19 cellular contexts compared by ENCODE assay signal in genomic region chr10:65265451-65265954, GRCh38.
DNase-seq lines count a peak whose midpoint lies in the region; ATAC-seq and TF ChIP-seq lines count a peak whose summit lies in the region.
"Had no signal": no experiment of that assay in that cellular context is flagged by ENCODE, and none has a peak within 500 bp of the region (broad histone marks: within the 10 kb centered on the region; RNA-seq: fewer than 3 reads in every experiment).

No MANE protein-coding gene starts in this region.

- no peak overlapping the region for H3K4me3 Mint-ChIP-seq in MCF 10A (ENCODE audit: unreplicated experiment)
- H3K4me3 Mint-ChIP-seq: B cell; CD4-positive, alpha-beta T cell; CD8-positive, alpha-beta T cell had no signal

- no peak overlapping the region for H3K9ac ChIP-seq in mammary epithelial cell (ENCODE audit: insufficient read depth, low read length)
- H3K9ac ChIP-seq: BLaER1 treated with 17β-estradiol and CSF1 and Interleukin-3, amounts not matched to agents 10 nM and 100 nM had no signal

- 52% methylated on average over 2 of the region's 2 CpGs for WGBS in mammary epithelial cell (ENCODE audit: low coverage, missing lambda C conversion rate)

- H3K4me2 ChIP-seq in mammary epithelial cell (ENCODE audit: insufficient read depth, low read depth, low read length) = no peak overlapping the region
- H3K4me2 ChIP-seq: A549; BLaER1 treated with 17β-estradiol and CSF1 and Interleukin-3, amounts not matched to agents 10 nM and 100 nM had no signal

- no peaks in the 10 kb centered on the region for H3K36me3 ChIP-seq in mammary epithelial cell (ENCODE audit: insufficient read depth, low read length)
- H3K36me3 ChIP-seq: BLaER1 treated with 17β-estradiol and CSF1 and Interleukin-3, amounts not matched to agents 10 nM and 100 nM had no signal

- dilution Hi-C loops in mammary epithelial cell (cut with HindIII; ENCODE audit: low sequenced_read_pairs) = no loop called here

- H3K79me2 ChIP-seq in mammary epithelial cell (ENCODE audit: insufficient read depth, low read length) = no peaks in the 10 kb centered on the region

- H3K9me3 Mint-ChIP-seq in MCF 10A (ENCODE audit: unreplicated experiment) = peaks cover 9% of the 10 kb centered on the region

- CTCF ChIA-PET in MCF 10A (lab: Yijun Ruan, JAX) = interaction anchor here (0.6 kb wide), 1 partner anchor 8 kb away, joined by 3 read pairs; no protein-coding TSS in a partner anchor
- CTCF ChIA-PET in mammary epithelial cell (lab: Charles Lee; ENCODE audit: low non-redundant PET) = no interaction called here

- no peaks in the 10 kb centered on the region for H4K20me1 ChIP-seq in mammary epithelial cell (ENCODE audit: insufficient read depth, low read length)
- H4K20me1 ChIP-seq: BLaER1 treated with 17β-estradiol and CSF1 and Interleukin-3, amounts not matched to agents 10 nM and 100 nM had no signal

- H3K4me3 ChIP-seq in mammary epithelial cell (replicated peaks in 1 of 3; ENCODE audit: insufficient read depth in 1 of 3, low read depth in 2 of 3, low read length in 3 of 3) (no peak overlapping the region), fibroblast of villous mesenchyme (ENCODE audit: low read depth, low read length) (no peak overlapping the region)
- H3K4me3 ChIP-seq: A549; BLaER1 treated with 17β-estradiol and CSF1 and Interleukin-3, amounts not matched to agents 10 nM and 100 nM; GM12878 had no signal

- no peaks in the 10 kb centered on the region for H3K27me3 ChIP-seq in mammary epithelial cell (ENCODE audit: insufficient read depth, low read length)
- H3K27me3 ChIP-seq: BLaER1 treated with 17β-estradiol and CSF1 and Interleukin-3, amounts not matched to agents 10 nM and 100 nM had no signal

- no peaks in the 10 kb centered on the region for H3K9me3 ChIP-seq in mammary epithelial cell (replicated peaks; ENCODE audit: insufficient read depth, low read length)
- H3K9me3 ChIP-seq: A549, Caco-2 had no signal

- no peak overlapping the region for H3K27ac ChIP-seq in mammary epithelial cell (ENCODE audit: insufficient read depth, low read depth, low read length)
- H3K27ac ChIP-seq: 22Rv1; A549; BLaER1 treated with 17β-estradiol and CSF1 and Interleukin-3, amounts not matched to agents 10 nM and 100 nM; C4-2B had no signal

- H3K27ac Mint-ChIP-seq in MCF 10A (ENCODE audit: low read depth, unreplicated experiment) = no peak overlapping the region
- H3K27ac Mint-ChIP-seq: B cell; CD4-positive, alpha-beta T cell; CD8-positive, alpha-beta T cell had no signal

- no peak for ATAC-seq in GM18517 (IDR thresholded peaks at IDR 0.05; ENCODE audit: unreplicated experiment)
- ATAC-seq: A549; CD8-positive, alpha-beta T cell; GM12878 had no signal

- peaks cover 7% of the 10 kb centered on the region for H3K36me3 Mint-ChIP-seq in MCF 10A (ENCODE audit: insufficient read depth, unreplicated experiment)
- H3K36me3 Mint-ChIP-seq: CD8-positive, alpha-beta T cell had no signal

- H3K4me1 Mint-ChIP-seq in MCF 10A (ENCODE audit: insufficient read depth, unreplicated experiment) = no peaks in the 10 kb centered on the region
- H3K4me1 Mint-ChIP-seq: B cell had no signal

- no peaks in the 10 kb centered on the region for H3K4me1 ChIP-seq in mammary epithelial cell (ENCODE audit: insufficient read depth, low read length)
- H3K4me1 ChIP-seq: A549; BLaER1 treated with 17β-estradiol and CSF1 and Interleukin-3, amounts not matched to agents 10 nM and 100 nM; Caco-2 had no signal

- no peak for TF ChIP-seq CTCF in MCF 10A (IDR thresholded peaks at IDR 0.05; ENCODE audit: unreplicated experiment)
- TF ChIP-seq CTCF in mammary epithelial cell (conservative IDR thresholded peaks at IDR 0.05 in 1 of 2, IDR thresholded peaks at IDR 0.05 in 1 of 2; ENCODE audit: extremely low read depth in 1 of 2, insufficient read depth in 1 of 2, low read depth in 1 of 2, low read length in 2 of 2) = no peak
- TF ChIP-seq CTCF in fibroblast of villous mesenchyme (IDR thresholded peaks at IDR 0.05; ENCODE audit: insufficient read depth, low read depth, low read length) = no peak

- DNase-seq in MCF 10A (ENCODE audit: unreplicated experiment) = peak; percentile 3
- no peak for DNase-seq in mammary epithelial cell
- peak; percentile 28 for DNase-seq in RKO (ENCODE audit: low spot score)
- DNase-seq in fibroblast of villous mesenchyme (ENCODE audit: low read depth) = peak; percentile 23
- DNase-seq in G401 (ENCODE audit: low spot score) = no peak
- DNase-seq: AML-193; Caco-2; Calu3; CD4-positive, alpha-beta T cell; CD8-positive, alpha-beta T cell; DMS79 treated with DMSO at 0.1 percent for 48 hours; GDM1 had no signal

- POLR2A ChIA-PET in MCF 10A (lab: Yijun Ruan, JAX) = interaction anchor here (0.7 kb wide), 1 partner anchor 453 kb away, joined by 4 read pairs; no protein-coding TSS in a partner anchor

- intact Hi-C loops in MCF 10A (cut with micrococcal nuclease) = no loop called here
- intact Hi-C loops in mammary epithelial cell (cut with micrococcal nuclease) = no loop called here

- in situ Hi-C loops in mammary epithelial cell (cut with MboI; ENCODE audit: low sequenced_read_pairs in 2 of 2) = no loop called here
- in situ Hi-C loops in G401 (cut with HindIII; ENCODE audit: low sequenced_read_pairs) = no loop called here

- BruUV-seq in MCF 10A (replicated peaks; lab: Mats Ljungman, UMichigan) = no TSS peak
- no TSS peak for BruUV-seq in mammary epithelial cell (replicated peaks; lab: Mats Ljungman, UMichigan)

- no peak overlapping the region for H2AFZ ChIP-seq in mammary epithelial cell (ENCODE audit: low read depth, low read length)

- no peaks in the 10 kb centered on the region for H3K27me3 Mint-ChIP-seq in MCF 10A (ENCODE audit: insufficient read depth, unreplicated experiment)
- H3K27me3 Mint-ChIP-seq: B cell; CD4-positive, alpha-beta T cell had no signal

Comparison
In these comparisons a context has a peak if more than half of its experiments do, and no peak if none do; other contexts are left out.
1. DNase-seq: peak in MCF 10A (single experiment), RKO (single experiment) and fibroblast of villous mesenchyme (single experiment); none in mammary epithelial cell (single experiment) and G401 (single experiment).